Comparison of ENCODE assay signal across 23 cellular contexts in genomic region chr9:92514635-92515034, GRCh38. TPM values are rescaled to one million over a fixed set of nuclear protein-coding genes. Genes with fewer than 3 reads are reported as not detected.
"Had no signal": no experiment of that assay in that cellular context is flagged by ENCODE, and none has a peak within 500 bp of the region (broad histone marks: within the 10 kb centered on the region; RNA-seq: fewer than 3 reads in every experiment).

No MANE protein-coding gene starts in this region.

- H3K4me2 ChIP-seq: KMS-11 had no signal

- H3K9ac ChIP-seq: KMS-11 had no signal

- H3K9me3 ChIP-seq: SJSA1 had no signal

- H3K4me1 ChIP-seq: SJSA1 had no signal

- FAIRE-seq: HTR-8/SVneo, RCC 7860 had no signal

- H3K27me3 ChIP-seq: SJSA1 had no signal

- H3K36me3 ChIP-seq: SJSA1 had no signal

- H3K4me3 ChIP-seq: SJSA1, SK-N-MC had no signal

- H3K27ac ChIP-seq: HL-60, KMS-11, SJSA1, SK-N-MC had no signal

- DNase-seq: Kasumi-1, MM.1S, NCI-H1092 treated with DMSO at 0.1 percent for 48 hours, NCI-H1436, NCI-H187, NCI-H2029, NCI-H2081 treated with DMSO at 0.1 percent for 48 hours, NCI-H2171, NCI-H226, NCI-H446, NCI-H510A, NCI-H524 treated with DMSO at 0.1 percent for 48 hours, NCI-H69, NCI-H774, Right ventricle myocardium superior, RPMI8226, SIG-M5 had no signal

RNA-seq across cellular contexts. Expression of gene ASPN, which starts 32.3 kb away (rescaled TPM):
- total RNA-seq: SJSA1 had no signal
